8 cellular contexts compared by ENCODE assay signal in genomic region chr7:129169705-129170319, GRCh38. TPM values are rescaled to one million over a fixed set of nuclear protein-coding genes. Genes with fewer than 3 reads are reported as not detected.
DNase-seq lines count a peak whose midpoint lies in the region; TF ChIP-seq lines count a peak whose summit lies in the region.

No MANE protein-coding gene starts in this region.

- in situ Hi-C loops in GM23248 (cut with MboI) (no loop called here), HAP-1 (cut with MboI; ENCODE audit: low sequenced_read_pairs) (no loop called here)

- H3K4me3 ChIP-seq in GM06990 (replicated peaks; ENCODE audit: low read depth, low read length) (no peak overlapping the region), GM23248 (peak overlapping the region; percentile 69), SU-DHL-6 (ENCODE audit: insufficient read depth, low read length, poor library complexity, severe bottlenecking) (no peak overlapping the region), foreskin fibroblast (ENCODE audit: low read depth in 1 of 2, low read length in 2 of 2) (peak overlapping the region; percentile 45), smooth muscle cell (peak overlapping the region; percentile 57), adrenal gland (peak overlapping the region in 2 of 4 donors; percentile 15 to 49), HAP-1 (no peak overlapping the region)

- TF ChIP-seq CTCF in GM06990 (IDR thresholded peaks at IDR 0.05; ENCODE audit: insufficient read depth, low read length, poor library complexity, severe bottlenecking) (peak; percentile 40), SU-DHL-6 (IDR thresholded peaks at IDR 0.05; ENCODE audit: insufficient read depth, low read length, poor library complexity, severe bottlenecking) (no peak), foreskin fibroblast (IDR thresholded peaks at IDR 0.05; ENCODE audit: low read depth, low read length) (no peak), smooth muscle cell (IDR thresholded peaks at IDR 0.05; ENCODE audit: borderline replicate concordance, insufficient read depth, poor library complexity, severe bottlenecking) (no peak), adrenal gland (IDR thresholded peaks at IDR 0.05) (no peak)

- peaks cover 21% of the 10 kb centered on the region for H3K36me3 ChIP-seq in GM06990 (ENCODE audit: control insufficient read depth, insufficient read depth, low read length)
- no peaks in the 10 kb centered on the region for H3K36me3 ChIP-seq in GM23248 (ENCODE audit: low read depth)
- no peaks in the 10 kb centered on the region for H3K36me3 ChIP-seq in SU-DHL-6 (ENCODE audit: low read length)
- no peaks in the 10 kb centered on the region for H3K36me3 ChIP-seq in smooth muscle cell (ENCODE audit: low read depth)
- H3K36me3 ChIP-seq in adrenal gland (replicated peaks in 1 of 2) = no peaks in the 10 kb centered on the region
- H3K36me3 ChIP-seq in HAP-1 (replicated peaks) = peaks cover 5% of the 10 kb centered on the region; the same call in 1 of the 2 replicates

- no peak for TF ChIP-seq POLR2A in adrenal gland (IDR thresholded peaks at IDR 0.05)

- H3K9me3 ChIP-seq in GM23248 (ENCODE audit: low read depth) (no peaks in the 10 kb centered on the region), SU-DHL-6 (ENCODE audit: insufficient read depth, low read length) (no peaks in the 10 kb centered on the region), smooth muscle cell (replicated peaks; ENCODE audit: low read depth) (no peaks in the 10 kb centered on the region), adrenal gland (replicated peaks in 1 of 3) (no peaks in the 10 kb centered on the region), HAP-1 (no peaks in the 10 kb centered on the region)

- H4K20me1 ChIP-seq in GM23248 (ENCODE audit: insufficient read depth) = no peaks in the 10 kb centered on the region
- H4K20me1 ChIP-seq in SU-DHL-6 (ENCODE audit: low read depth, low read length) = no peaks in the 10 kb centered on the region
- no peaks in the 10 kb centered on the region for H4K20me1 ChIP-seq in smooth muscle cell (ENCODE audit: low read depth)

- H3K4me1 ChIP-seq in GM23248 (ENCODE audit: insufficient read depth) (no peaks in the 10 kb centered on the region), smooth muscle cell (ENCODE audit: low read depth) (peaks cover 11% of the 10 kb centered on the region), adrenal gland (replicated peaks in 1 of 2) (peaks cover 0 to 7% of the 10 kb centered on the region in 2 donors), HAP-1 (no peaks in the 10 kb centered on the region)

- H3K9ac ChIP-seq in GM23248 = peak overlapping the region; percentile 33
- H3K9ac ChIP-seq in SU-DHL-6 (ENCODE audit: low read length) = peak overlapping the region; percentile 25; the same call in 1 of the 2 replicates
- H3K9ac ChIP-seq in smooth muscle cell (ENCODE audit: low read depth) = no peak overlapping the region

- intact Hi-C loops in adrenal gland (cut with DNase I) = no loop called here

- H3F3A ChIP-seq in GM23248 (ENCODE audit: insufficient read depth) = no peaks in the 10 kb centered on the region
- H3F3A ChIP-seq in SU-DHL-6 (ENCODE audit: insufficient read depth) = no peaks in the 10 kb centered on the region
- H3F3A ChIP-seq in smooth muscle cell (ENCODE audit: low read depth) = no peaks in the 10 kb centered on the region

- no peaks in the 10 kb centered on the region for H3K27me3 ChIP-seq in GM06990 (replicated peaks; ENCODE audit: control insufficient read depth, insufficient read depth, low read length)
- H3K27me3 ChIP-seq in GM23248 (replicated peaks; ENCODE audit: insufficient read depth) = 0 out of 2 replicates have a peak, but pooled peaks cover 6% of the 10 kb centered on the region
- H3K27me3 ChIP-seq in SU-DHL-6 (ENCODE audit: low read length) = no peaks in the 10 kb centered on the region
- peaks cover 7% of the 10 kb centered on the region for H3K27me3 ChIP-seq in smooth muscle cell (ENCODE audit: low read depth)
- no peaks in the 10 kb centered on the region for H3K27me3 ChIP-seq in adrenal gland
- H3K27me3 ChIP-seq in HAP-1 (ENCODE audit: low read depth) = no peaks in the 10 kb centered on the region

- peak overlapping the region; percentile 85 for H2AFZ ChIP-seq in GM23248
- no peak overlapping the region for H2AFZ ChIP-seq in SU-DHL-6 (ENCODE audit: low read depth, low read length, severe bottlenecking)
- H2AFZ ChIP-seq in smooth muscle cell (ENCODE audit: low read depth) = peak overlapping the region; percentile 78

- H3K9me2 ChIP-seq in GM23248 (ENCODE audit: insufficient read depth) = no peaks in the 10 kb centered on the region
- no peaks in the 10 kb centered on the region for H3K9me2 ChIP-seq in SU-DHL-6 (replicated peaks; ENCODE audit: insufficient read depth, low read length)

- H3K27ac ChIP-seq in GM23248 (no peak overlapping the region), SU-DHL-6 (ENCODE audit: low read depth, low read length) (no peak overlapping the region), smooth muscle cell (ENCODE audit: low read depth) (no peak overlapping the region), adrenal gland (peak overlapping the region in 2 of 5 donors; percentile 76 to 81)

- no peaks in the 10 kb centered on the region for H3K79me2 ChIP-seq in GM23248 (ENCODE audit: insufficient read depth)
- H3K79me2 ChIP-seq in SU-DHL-6 (ENCODE audit: insufficient read depth, low read length) = no peaks in the 10 kb centered on the region
- H3K79me2 ChIP-seq in smooth muscle cell (ENCODE audit: low read depth) = no peaks in the 10 kb centered on the region

- 72 to 77% methylated on average over 16 of the region's 16 CpGs for WGBS in GM23248 (ENCODE audit: low coverage in 1 of 2, low lambda C conversion rate in 2 of 2, missing lambda C conversion rate in 2 of 2), 2 experiments
- WGBS in smooth muscle cell (ENCODE audit: low lambda C conversion rate) = 35% methylated on average over 16 of the region's 16 CpGs
- WGBS in adrenal gland, 4 donors = 63 to 67% (median 64%) methylated on average over 16 of the region's 16 CpGs

- DNase-seq in GM06990 (ENCODE audit: extremely low read depth, insufficient read length) (peak; percentile 56), GM23248 (no peak), foreskin fibroblast (no peak), smooth muscle cell (lab: John Stamatoyannopoulos, UW; ENCODE audit: unreplicated experiment) (no peak), NCI-H748 treated with DMSO at 0.1 percent for 48 hours (lab: John Stamatoyannopoulos, UW) (no peak), adrenal gland (no peak), HAP-1 (ENCODE audit: low spot score in 2 of 2) (no peak)

- H3K4me2 ChIP-seq in GM23248 (ENCODE audit: unreplicated experiment) (peak overlapping the region; percentile 56), SU-DHL-6 (ENCODE audit: low read depth, low read length, poor library complexity, severe bottlenecking) (peak overlapping the region; percentile 35), smooth muscle cell (peak overlapping the region; percentile 88)

RNA-seq across cellular contexts. Expression of gene SMO, which starts 18.6 kb away (rescaled TPM):
- 14.7 and 16.3 TPM in 2 replicates for total RNA-seq in GM23248 (2014; rRNA removed; shearing (Covaris generic))
- polyA plus RNA-seq in GM23248 (2016; fragmentation: Nextera tagmentation; extraction: Ambion mirVana) (2.3 and 2.5 TPM in 2 replicates), smooth muscle cell (21.0 and 25.8 TPM in 2 replicates), adrenal gland (10 to 100 TPM in 1 of 3 donors, 1 to 10 TPM in 2; 2.5 to 12.9 (median 8.0) TPM)
- total RNA-seq in smooth muscle cell (23.6 and 30.6 TPM in 2 replicates), adrenal gland (10 to 100 TPM in 3 of 8 donors, 1 to 10 TPM in 5; 3.6 to 23.9 (median 9.4) TPM)

RNA-seq across cellular contexts. Expression of gene TSPAN33, which starts 25.3 kb away (rescaled TPM):
- 0.76 TPM in 2 replicates for total RNA-seq in GM23248 (2014; rRNA removed; shearing (Covaris generic))
- polyA plus RNA-seq in GM23248 (2016; fragmentation: Nextera tagmentation; extraction: Ambion mirVana) (not detected in 2 replicates), smooth muscle cell (1.6 and 2.4 TPM in 2 replicates), adrenal gland (1 to 10 TPM; 3.6 to 8.4 (median 6.5) TPM)
- total RNA-seq in smooth muscle cell (2.0 and 2.8 TPM in 2 replicates), adrenal gland (10 to 100 TPM in 6 of 8 donors, 1 to 10 TPM in 2; 5.5 to 20.0 (median 12.0) TPM)

RNA-seq across cellular contexts. Expression of gene AHCYL2, which starts 55.0 kb away (rescaled TPM):
- 8.9 and 9.5 TPM in 2 replicates for total RNA-seq in GM23248 (2014; rRNA removed; shearing (Covaris generic))
- polyA plus RNA-seq in GM23248 (2016; fragmentation: Nextera tagmentation; extraction: Ambion mirVana) (1.9 and 2.3 TPM in 2 replicates), smooth muscle cell (5.4 and 6.3 TPM in 2 replicates), adrenal gland (10 to 100 TPM in 1 of 3 donors, 1 to 10 TPM in 2; 6.6 to 20.3 (median 9.4) TPM)
- total RNA-seq in smooth muscle cell (7.3 and 10.8 TPM in 2 replicates), adrenal gland (10 to 100 TPM; 13.8 to 29.0 (median 23.2) TPM)

Comparison
In these comparisons a context has a peak if more than half of its experiments do, and no peak if none do; other contexts are left out.
1. H3K4me3 ChIP-seq: peak in GM23248 (single experiment), foreskin fibroblast (2 of 2) and smooth muscle cell (single experiment); none in GM06990 (single experiment), SU-DHL-6 (single experiment) and HAP-1 (single experiment).
2. H3K4me2 ChIP-seq: peak in every context shown above with its lines; median percentile 88 in smooth muscle cell; 56 in GM23248; 35 in SU-DHL-6.